Comparison of ENCODE assay signal across 8 cellular contexts in the genomic region with DNA sequence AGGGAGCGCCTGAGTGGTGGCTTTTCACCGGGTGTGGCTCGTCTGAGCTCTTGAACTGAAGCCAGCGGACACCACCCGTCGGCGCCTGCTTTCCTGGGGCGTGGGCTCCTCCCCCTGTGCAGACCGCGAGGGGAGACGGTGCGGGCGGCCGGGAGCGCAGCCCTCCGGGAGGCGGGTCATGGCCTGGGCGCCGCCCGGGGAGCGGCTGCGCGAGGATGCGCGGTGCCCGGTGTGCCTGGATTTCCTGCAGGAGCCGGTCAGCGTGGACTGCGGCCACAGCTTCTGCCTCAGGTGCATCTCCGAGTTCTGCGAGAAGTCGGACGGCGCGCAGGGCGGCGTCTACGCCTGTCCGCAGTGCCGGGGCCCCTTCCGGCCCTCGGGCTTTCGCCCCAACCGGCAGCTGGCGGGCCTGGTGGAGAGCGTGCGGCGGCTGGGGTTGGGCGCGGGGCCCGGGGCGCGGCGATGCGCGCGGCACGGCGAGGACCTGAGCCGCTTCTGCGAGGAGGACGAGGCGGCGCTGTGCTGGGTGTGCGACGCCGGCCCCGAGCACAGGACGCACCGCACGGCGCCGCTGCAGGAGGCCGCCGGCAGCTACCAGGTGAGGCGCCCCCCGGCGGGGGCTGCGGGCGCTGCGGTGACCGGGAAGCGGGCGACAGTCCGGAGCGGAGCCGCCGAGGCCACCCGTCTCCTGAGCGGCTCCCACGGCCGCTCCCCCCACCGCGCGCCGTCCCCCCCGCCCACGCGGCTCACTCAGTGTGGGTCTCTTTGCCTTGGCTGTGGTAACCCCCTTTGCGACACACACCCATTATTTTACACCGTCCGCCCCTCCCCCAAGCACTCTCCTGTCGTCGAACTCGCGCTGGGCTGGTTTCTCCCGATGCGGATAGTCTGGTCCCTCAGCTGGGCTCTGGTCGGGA. TPM values are rescaled to one million over a fixed set of nuclear protein-coding genes. Genes with fewer than 3 reads are reported as not detected.
DNase-seq lines count a peak whose midpoint lies in the region; ATAC-seq and TF ChIP-seq lines count a peak whose summit lies in the region.

A gene with protein sequence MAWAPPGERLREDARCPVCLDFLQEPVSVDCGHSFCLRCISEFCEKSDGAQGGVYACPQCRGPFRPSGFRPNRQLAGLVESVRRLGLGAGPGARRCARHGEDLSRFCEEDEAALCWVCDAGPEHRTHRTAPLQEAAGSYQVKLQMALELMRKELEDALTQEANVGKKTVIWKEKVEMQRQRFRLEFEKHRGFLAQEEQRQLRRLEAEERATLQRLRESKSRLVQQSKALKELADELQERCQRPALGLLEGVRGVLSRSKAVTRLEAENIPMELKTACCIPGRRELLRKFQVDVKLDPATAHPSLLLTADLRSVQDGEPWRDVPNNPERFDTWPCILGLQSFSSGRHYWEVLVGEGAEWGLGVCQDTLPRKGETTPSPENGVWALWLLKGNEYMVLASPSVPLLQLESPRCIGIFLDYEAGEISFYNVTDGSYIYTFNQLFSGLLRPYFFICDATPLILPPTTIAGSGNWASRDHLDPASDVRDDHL (plus strand): TSS at position 119 of the 917 bp plus-strand sequence. CDS start 60 bp downstream, at position 179.

- peak; percentile 53 for DNase-seq in COLO829 (ENCODE audit: low spot score)
- peak; percentile 83 for DNase-seq in RPMI8226
- no peak for DNase-seq in chondrocyte (ENCODE audit: low spot score)
- no peak for DNase-seq in dedifferentiated amniotic fluid mesenchymal stem cell (ENCODE audit: extremely low spot score)

- ATAC-seq in GM21825 (IDR thresholded peaks at IDR 0.05; ENCODE audit: unreplicated experiment) (peak; percentile 56), GM18858 (IDR thresholded peaks at IDR 0.05; ENCODE audit: unreplicated experiment) (no peak), HG03095 (IDR thresholded peaks at IDR 0.05; ENCODE audit: unreplicated experiment) (no peak)

- no peaks in the 10 kb centered on the region for H3K4me1 ChIP-seq in mucosa of rectum (ENCODE audit: control insufficient read depth in 2 of 2, insufficient read depth in 2 of 2, low read length in 2 of 2)

- peaks cover 13% of the 10 kb centered on the region for H3K9me3 Mint-ChIP-seq in chondrocyte (ENCODE audit: low read depth)

- no peaks in the 10 kb centered on the region for H3K27me3 ChIP-seq in mucosa of rectum (ENCODE audit: control insufficient read depth in 2 of 2, insufficient read depth in 2 of 2, low read length in 2 of 2)

- H3K36me3 Mint-ChIP-seq in chondrocyte (ENCODE audit: low read depth): no peaks in the 10 kb centered on the region

- no peaks in the 10 kb centered on the region for H3K36me3 ChIP-seq in mucosa of rectum (ENCODE audit: control insufficient read depth in 2 of 2, insufficient read depth in 2 of 2, low read length in 2 of 2)

- peak within 1 kb of the TSS; percentile 46 to 62 for H3K4me3 ChIP-seq in mucosa of rectum (ENCODE audit: low read length in 2 of 2)

- H3K27ac ChIP-seq in mucosa of rectum (ENCODE audit: low read depth in 2 of 2, low read length in 2 of 2): peak within 1 kb of the TSS in 1 of 2 donors; percentile 22

- no peaks in the 10 kb centered on the region for H3K27me3 Mint-ChIP-seq in chondrocyte (ENCODE audit: low read depth)

- H3K9ac ChIP-seq in mucosa of rectum (ENCODE audit: low read depth in 1 of 2, low read length in 2 of 2): peak within 1 kb of the TSS in 1 of 2 donors; percentile 43

- peak; percentile 19 for TF ChIP-seq CTCF in chondrocyte (IDR thresholded peaks at IDR 0.05)

- H3K9me3 ChIP-seq in mucosa of rectum (ENCODE audit: control insufficient read depth in 2 of 2, low read length in 2 of 2): no peaks in the 10 kb centered on the region

- H3K4me3 Mint-ChIP-seq in chondrocyte (ENCODE audit: unreplicated experiment): peak within 1 kb of the TSS; percentile 58

- H3K4me1 Mint-ChIP-seq in chondrocyte (ENCODE audit: low read depth): peaks cover 4% of the 10 kb centered on the region

- H3K27ac Mint-ChIP-seq in chondrocyte (ENCODE audit: unreplicated experiment): no peak within 1 kb of the TSS

RNA-seq across cellular contexts. Expression of the gene that starts here (rescaled TPM):
- 0.41 to 1.7 TPM (median 0.70 TPM) in 3 replicates for total RNA-seq in chondrocyte

Comparison
In these comparisons a context has a peak if more than half of its experiments do, and no peak if none do; other contexts are left out.
1. DNase-seq: peak in COLO829 (single experiment) and RPMI8226 (single experiment); none in chondrocyte (single experiment) and dedifferentiated amniotic fluid mesenchymal stem cell (single experiment).